ENCODE assay signal across 26 cellular contexts in the genomic region with DNA sequence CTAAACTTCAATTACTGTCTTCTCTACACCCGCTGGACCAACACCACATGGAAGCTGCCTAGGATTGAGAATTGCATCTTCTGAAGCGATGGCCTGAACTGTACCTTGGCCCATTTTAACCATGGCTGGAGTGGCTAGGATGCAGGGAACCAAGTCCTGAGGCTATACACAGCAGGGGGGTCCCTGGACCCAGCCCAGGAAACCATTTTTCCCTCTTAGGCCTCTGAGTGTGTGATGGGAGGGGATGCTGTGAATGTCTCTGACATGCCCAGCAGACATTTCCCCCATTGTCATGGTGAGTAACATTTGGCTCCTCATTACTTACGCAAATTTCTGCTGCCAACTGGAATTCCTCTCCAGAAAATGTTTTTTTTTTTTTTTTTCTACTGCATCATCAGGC.
"Had no signal": no experiment of that assay in that cellular context is flagged by ENCODE, and none has a peak within 500 bp of the region (broad histone marks: within the 10 kb centered on the region; RNA-seq: fewer than 3 reads in every experiment).

No MANE protein-coding gene starts in this region.

- DNase-seq: activated CD4-positive, alpha-beta memory T cell treated with anti-CD3 and anti-CD28 coated beads, Interleukin-2, amount 10 ng/mL, durations not matched to agents 7 days and 5 days; activated CD4-positive, alpha-beta T cell treated with anti-CD3 and anti-CD28 coated beads for 1 hour; activated CD4-positive, alpha-beta T cell treated with anti-CD3 and anti-CD28 coated beads for 4 hours; activated CD4-positive, alpha-beta T cell treated with anti-CD3 and anti-CD28 coated beads, Interleukin-2, amount 10 ng/mL, durations not matched to agents 7 days and 5 days; activated CD4-positive, alpha-beta T cell treated with anti-CD3 and anti-CD28 coated beads, Interleukin-2, amount 50 U/mL, for 4 hours; activated CD8-positive, alpha-beta memory T cell treated with anti-CD3 and anti-CD28 coated beads, Interleukin-2, amount 50 U/mL, for 48 hours; activated gamma-delta T cell; activated naive CD4-positive, alpha-beta T cell; activated naive CD4-positive, alpha-beta T cell treated with anti-CD3 and anti-CD28 coated beads, Interleukin-2, amount 10 ng/mL, durations not matched to agents 7 days and 5 days; activated naive CD8-positive, alpha-beta T cell treated with anti-CD3 and anti-CD28 coated beads, Interleukin-2, amount 10 ng/mL, durations not matched to agents 7 days and 5 days; activated T-cell treated with anti-CD3 and anti-CD28 coated beads for 4 hours; activated T-cell treated with anti-CD3 and anti-CD28 coated beads, Interleukin-2, amount 50 U/mL, for 24 hours; activated T-cell treated with anti-CD3 and anti-CD28 coated beads, Interleukin-2, amount 50 U/mL, for 72 hours; central memory CD4-positive, alpha-beta T cell; cerebellar nuclear complex; colonic mucosa; effector CD8-positive, alpha-beta T cell; foreskin fibroblast; glutamatergic neuron; heart right ventricle; T-helper 2 cell had no signal

- H3K27me3 ChIP-seq: ascending aorta, breast epithelium, cardiac muscle cell, colonic mucosa, heart right ventricle had no signal

- H3K4me1 ChIP-seq: ascending aorta, breast epithelium, colonic mucosa, heart right ventricle had no signal

- H3K4me3 ChIP-seq: ascending aorta, breast epithelium, cardiac muscle cell, colonic mucosa, heart right ventricle had no signal

- H3K27me3 Mint-ChIP-seq: activated CD4-positive, alpha-beta memory T cell treated with anti-CD3 and anti-CD28 coated beads, Interleukin-2, amount 10 ng/mL, durations not matched to agents 7 days and 5 days; activated CD4-positive, alpha-beta T cell treated with anti-CD3 and anti-CD28 coated beads, Interleukin-2, amount 10 ng/mL, durations not matched to agents 7 days and 5 days; activated naive CD4-positive, alpha-beta T cell treated with anti-CD3 and anti-CD28 coated beads, Interleukin-2, amount 10 ng/mL, durations not matched to agents 7 days and 5 days; activated naive CD8-positive, alpha-beta T cell treated with anti-CD3 and anti-CD28 coated beads, Interleukin-2, amount 10 ng/mL, durations not matched to agents 7 days and 5 days; activated T-cell treated with anti-CD3 and anti-CD28 coated beads, Interleukin-2, amount 50 U/mL, for 24 hours; brain had no signal

- H3K4me3 Mint-ChIP-seq: activated CD4-positive, alpha-beta memory T cell treated with anti-CD3 and anti-CD28 coated beads, Interleukin-2, amount 10 ng/mL, durations not matched to agents 7 days and 5 days; activated CD4-positive, alpha-beta T cell treated with anti-CD3 and anti-CD28 coated beads, Interleukin-2, amount 10 ng/mL, durations not matched to agents 7 days and 5 days; activated naive CD4-positive, alpha-beta T cell treated with anti-CD3 and anti-CD28 coated beads, Interleukin-2, amount 10 ng/mL, durations not matched to agents 7 days and 5 days; activated naive CD8-positive, alpha-beta T cell treated with anti-CD3 and anti-CD28 coated beads, Interleukin-2, amount 10 ng/mL, durations not matched to agents 7 days and 5 days; activated T-cell treated with anti-CD3 and anti-CD28 coated beads, Interleukin-2, amount 50 U/mL, for 24 hours; activated T-cell treated with anti-CD3 and anti-CD28 coated beads, Interleukin-2, amount 50 U/mL, for 72 hours; brain had no signal

- H3K36me3 ChIP-seq: ascending aorta, breast epithelium, cardiac muscle cell, colonic mucosa, heart right ventricle had no signal

- H3K36me3 Mint-ChIP-seq: activated naive CD4-positive, alpha-beta T cell treated with anti-CD3 and anti-CD28 coated beads, Interleukin-2, amount 10 ng/mL, durations not matched to agents 7 days and 5 days; activated naive CD4-positive, alpha-beta T cell treated with anti-CD3 and anti-CD28 coated beads, Interleukin-2, amount 50 U/mL, for 72 hours; activated naive CD8-positive, alpha-beta T cell treated with anti-CD3 and anti-CD28 coated beads, Interleukin-2, amount 10 ng/mL, durations not matched to agents 7 days and 5 days; brain had no signal

- H3K27ac Mint-ChIP-seq: activated CD4-positive, alpha-beta memory T cell treated with anti-CD3 and anti-CD28 coated beads, Interleukin-2, amount 10 ng/mL, durations not matched to agents 7 days and 5 days; activated CD4-positive, alpha-beta T cell treated with anti-CD3 and anti-CD28 coated beads, Interleukin-2, amount 10 ng/mL, durations not matched to agents 7 days and 5 days; activated naive CD4-positive, alpha-beta T cell treated with anti-CD3 and anti-CD28 coated beads, Interleukin-2, amount 10 ng/mL, durations not matched to agents 7 days and 5 days; activated naive CD4-positive, alpha-beta T cell treated with anti-CD3 and anti-CD28 coated beads, Interleukin-2, amount 50 U/mL, for 72 hours; activated naive CD8-positive, alpha-beta T cell treated with anti-CD3 and anti-CD28 coated beads, Interleukin-2, amount 10 ng/mL, durations not matched to agents 7 days and 5 days; activated T-cell treated with anti-CD3 and anti-CD28 coated beads, Interleukin-2, amount 50 U/mL, for 24 hours; activated T-cell treated with anti-CD3 and anti-CD28 coated beads, Interleukin-2, amount 50 U/mL, for 72 hours; brain had no signal

- H3K27ac ChIP-seq: ascending aorta, breast epithelium, cardiac muscle cell, colonic mucosa, heart right ventricle had no signal

- H3K9me3 ChIP-seq: ascending aorta, breast epithelium, colonic mucosa had no signal

- H3K4me1 Mint-ChIP-seq: activated CD4-positive, alpha-beta memory T cell treated with anti-CD3 and anti-CD28 coated beads, Interleukin-2, amount 10 ng/mL, durations not matched to agents 7 days and 5 days; activated CD4-positive, alpha-beta T cell treated with anti-CD3 and anti-CD28 coated beads, Interleukin-2, amount 10 ng/mL, durations not matched to agents 7 days and 5 days; activated naive CD4-positive, alpha-beta T cell treated with anti-CD3 and anti-CD28 coated beads, Interleukin-2, amount 10 ng/mL, durations not matched to agents 7 days and 5 days; activated naive CD8-positive, alpha-beta T cell treated with anti-CD3 and anti-CD28 coated beads, Interleukin-2, amount 10 ng/mL, durations not matched to agents 7 days and 5 days; brain had no signal
